ENCODE assay signal across 9 cellular contexts in the genomic region with DNA sequence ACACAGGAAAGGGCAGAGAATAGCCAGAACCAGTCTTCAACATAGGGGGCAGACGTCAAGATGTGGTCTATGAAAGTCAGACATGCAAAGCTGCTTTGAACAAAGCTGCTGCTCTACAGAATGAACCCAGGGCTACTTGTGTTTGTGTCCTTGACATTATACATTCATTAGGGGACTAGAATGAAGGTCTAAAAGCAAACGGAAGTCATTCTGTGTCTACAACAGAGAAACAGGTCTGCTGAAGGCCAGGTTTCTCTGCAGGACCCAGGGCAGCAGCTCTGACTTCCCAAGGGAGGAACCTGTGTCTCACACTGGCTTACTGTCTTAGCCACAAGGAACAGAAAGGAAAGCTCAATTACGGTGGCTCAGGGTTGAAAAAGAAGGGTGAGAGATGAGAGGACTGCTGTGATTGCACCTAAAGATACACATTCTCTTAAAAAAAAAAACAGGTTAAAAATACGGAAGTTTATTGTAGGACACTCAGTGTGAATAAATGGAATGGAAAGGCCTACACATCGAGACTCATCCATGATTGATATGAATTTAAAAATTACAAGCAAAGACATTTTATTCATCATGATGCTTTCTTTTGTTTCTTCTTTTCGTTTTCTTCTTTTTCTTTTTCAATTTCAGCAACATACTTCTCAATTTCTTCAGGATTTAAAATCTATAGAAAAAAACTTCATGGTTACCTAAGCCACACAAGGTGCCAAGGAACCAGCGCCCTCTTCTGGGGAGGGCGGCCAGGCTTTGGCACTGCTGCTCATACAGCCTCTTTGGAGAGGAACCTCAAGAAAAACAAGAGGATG. TPM values are rescaled to one million over a fixed set of nuclear protein-coding genes. Genes with fewer than 3 reads are reported as not detected.
DNase-seq lines count a peak whose midpoint lies in the region; ATAC-seq, FAIRE-seq and TF ChIP-seq lines count a peak whose summit lies in the region.
"Had no signal": no experiment of that assay in that cellular context is flagged by ENCODE, and none has a peak within 500 bp of the region (broad histone marks: within the 10 kb centered on the region; RNA-seq: fewer than 3 reads in every experiment).

No MANE protein-coding gene starts in this region.

- intact Hi-C loops in heart left ventricle (cut with DNase I): loop anchor here in 9 of 10 donors (2.0 to 5.0 kb wide), 5 partner anchors 74 to 126 kb away; no protein-coding TSS in a partner anchor

- H3K4me3 ChIP-seq in heart left ventricle (no peak overlapping the region), small intestine (ENCODE audit: low read depth in 1 of 2, low read length in 2 of 2) (no peak overlapping the region)

- no peak for TF ChIP-seq POLR2A in heart left ventricle (IDR thresholded peaks at IDR 0.05)

- peaks cover 0 to 96% (median 86%) of the 10 kb centered on the region in 9 donors for H3K36me3 ChIP-seq in heart left ventricle
- peaks cover 22 to 25% of the 10 kb centered on the region in 2 donors for H3K36me3 ChIP-seq in small intestine (ENCODE audit: control insufficient read depth in 2 of 2, insufficient read depth in 2 of 2, low read length in 2 of 2)

- H3K27ac ChIP-seq in heart left ventricle (no peak overlapping the region), small intestine (ENCODE audit: low read depth in 1 of 2, low read length in 1 of 2) (no peak overlapping the region)

- H3K4me1 ChIP-seq in heart left ventricle (peaks cover 7 to 59% (median 44%) of the 10 kb centered on the region in 12 donors), small intestine (ENCODE audit: control insufficient read depth in 2 of 2, insufficient read depth in 1 of 2, low read depth in 1 of 2, low read length in 1 of 2) (peaks cover 0 to 5% of the 10 kb centered on the region in 2 donors)

- H3K27me3 ChIP-seq in heart left ventricle: no peaks in the 10 kb centered on the region
- H3K27me3 ChIP-seq in small intestine (ENCODE audit: control insufficient read depth in 2 of 2, insufficient read depth in 2 of 2, low read length in 2 of 2): no peaks in the 10 kb centered on the region

- peaks cover 38% of the 10 kb centered on the region for H3K4me1 Mint-ChIP-seq in activated naive CD8-positive, alpha-beta T cell (ENCODE audit: low read depth)

- FAIRE-seq in G401.6 (lab: Jason Lieb, UNC) (peak; percentile 79), small intestine (lab: Jason Lieb, UNC) (no peak)
- FAIRE-seq: colon had no signal

- H3K9me3 ChIP-seq in heart left ventricle (no peaks in the 10 kb centered on the region), small intestine (ENCODE audit: control insufficient read depth, low read depth) (no peaks in the 10 kb centered on the region)

- peak overlapping the region; percentile 86 for H3K27ac Mint-ChIP-seq in activated naive CD8-positive, alpha-beta T cell

- no peaks in the 10 kb centered on the region for H3K9me3 Mint-ChIP-seq in activated naive CD8-positive, alpha-beta T cell (ENCODE audit: low read depth)

- TF ChIP-seq CTCF in LNCAP (IDR thresholded peaks at IDR 0.05) (peak; percentile 92), heart left ventricle (IDR thresholded peaks at IDR 0.05) (peak; percentile 64 to 90 (median 78))

- H3K36me3 Mint-ChIP-seq in activated naive CD8-positive, alpha-beta T cell: peaks cover 12% of the 10 kb centered on the region

- no peaks in the 10 kb centered on the region for H3K27me3 Mint-ChIP-seq in activated naive CD8-positive, alpha-beta T cell

- peak in 3 of 4 donors; percentile 20 to 45 (median 37) for ATAC-seq in heart left ventricle
- ATAC-seq in HG03378 (IDR thresholded peaks at IDR 0.05; ENCODE audit: unreplicated experiment): no peak
- no peak for ATAC-seq in GM19455 (IDR thresholded peaks at IDR 0.05; ENCODE audit: unreplicated experiment)

- no peak overlapping the region for H3K4me3 Mint-ChIP-seq in activated naive CD8-positive, alpha-beta T cell

- DNase-seq in SW 1271 (lab: John Stamatoyannopoulos, UW): peak; percentile 49 to 73
- peak in 3 of 5 donors; percentile 57 to 71 (median 61) for DNase-seq in heart left ventricle
- peak; percentile 76 for DNase-seq in small intestine

- WGBS in heart left ventricle, 4 donors: 46 to 57% (median 50%) methylated on average over 8 of the region's 8 CpGs
- WGBS in small intestine, 3 donors: 45 to 51% (median 45%) methylated on average over 8 of the region's 8 CpGs

RNA-seq across cellular contexts. Expression of gene PSMA7, which starts 6.7 kb away (rescaled TPM):
- total RNA-seq in heart left ventricle: 100 to 1,000 TPM; 172 to 432 (median 233) TPM
- polyA plus RNA-seq in heart left ventricle (100 to 1,000 TPM; 220 to 472 TPM), small intestine (100 to 1,000 TPM; 307 to 378 (median 313) TPM)

RNA-seq across cellular contexts. Expression of gene SS18L1, which starts 7.1 kb away (rescaled TPM):
- 10 to 100 TPM in 2 of 9 donors, 1 to 10 TPM in 7; 6.5 to 12.4 (median 8.6) TPM for total RNA-seq in heart left ventricle
- polyA plus RNA-seq in heart left ventricle (1 to 10 TPM; 7.8 to 7.9 TPM), small intestine (10 to 100 TPM in 1 of 3 donors, 1 to 10 TPM in 2; 7.5 to 13.0 (median 9.7) TPM)

RNA-seq across cellular contexts. Expression of gene LSM14B, which starts 14.2 kb away (rescaled TPM):
- total RNA-seq in heart left ventricle: 10 to 100 TPM; 38.6 to 64.7 (median 54.6) TPM
- polyA plus RNA-seq in heart left ventricle (10 to 100 TPM; 26.1 to 60.0 TPM), small intestine (10 to 100 TPM; 11.9 to 23.3 (median 13.0) TPM)

RNA-seq across cellular contexts. Expression of gene MTG2, which starts 46.3 kb away (rescaled TPM):
- 10 to 100 TPM; 20.7 to 36.8 (median 26.5) TPM for total RNA-seq in heart left ventricle
- polyA plus RNA-seq in heart left ventricle: 10 to 100 TPM; 28.9 to 40.7 TPM
- polyA plus RNA-seq in small intestine: 10 to 100 TPM; 24.9 to 39.4 (median 34.4) TPM

Comparison
In these comparisons a context has a peak if more than half of its experiments do, and no peak if none do; other contexts are left out.
1. ATAC-seq: peak in heart left ventricle (3 of 4); none in HG03378 (single experiment) and GM19455 (single experiment).
2. Peak in every context shown above with its lines, with median percentiles within 50 percentile points of each other: DNase-seq.